In genomic region chr20:61387204-61387958, GRCh38 we compare ENCODE assay signal across 12 cellular contexts.
DNase-seq lines count a peak whose midpoint lies in the region; ATAC-seq and TF ChIP-seq lines count a peak whose summit lies in the region.
"Had no signal": no experiment of that assay in that cellular context is flagged by ENCODE, and none has a peak within 500 bp of the region (broad histone marks: within the 10 kb centered on the region; RNA-seq: fewer than 3 reads in every experiment).

No MANE protein-coding gene starts in this region.

- H3K36me3 Mint-ChIP-seq in activated CD8-positive, alpha-beta T cell treated with anti-CD3 and anti-CD28 coated beads for 36 hours (ENCODE audit: low read depth), result no peaks in the 10 kb centered on the region
- H3K36me3 Mint-ChIP-seq in activated CD8-positive, alpha-beta T cell treated with anti-CD3 and anti-CD28 coated beads, Interleukin-2, amount 10 ng/mL, durations not matched to agents 7 days and 5 days (ENCODE audit: low read depth), result no peaks in the 10 kb centered on the region

- POLR2A ChIA-PET in activated CD8-positive, alpha-beta T cell treated with anti-CD3 and anti-CD28 coated beads for 36 hours (lab: Charles Lee), result no interaction called here
- POLR2A ChIA-PET in activated CD8-positive, alpha-beta T cell treated with anti-CD3 and anti-CD28 coated beads, Interleukin-2, amount 10 ng/mL, durations not matched to agents 7 days and 5 days (lab: Charles Lee), result no interaction called here

- H3F3A ChIP-seq in smooth muscle cell (ENCODE audit: low read depth), result no peaks in the 10 kb centered on the region

- H3K4me3 Mint-ChIP-seq in activated CD8-positive, alpha-beta T cell treated with anti-CD3 and anti-CD28 coated beads for 36 hours, result no peak overlapping the region
- H3K4me3 Mint-ChIP-seq in activated CD8-positive, alpha-beta T cell treated with anti-CD3 and anti-CD28 coated beads, Interleukin-2, amount 10 ng/mL, durations not matched to agents 7 days and 5 days, result no peak overlapping the region
- H3K4me3 Mint-ChIP-seq: activated T-cell treated with anti-CD3 and anti-CD28 coated beads, Interleukin-2, amount 50 U/mL, for 4 hours; stimulated activated naive CD8-positive, alpha-beta T cell treated with anti-CD3 and anti-CD28 coated beads, Interleukin-15, Interleukin-2, amounts not matched to agents 100 ng/mL and 50 ng/mL, for 24 hours had no signal

- H3K36me3 ChIP-seq in smooth muscle cell (ENCODE audit: low read depth), result no peaks in the 10 kb centered on the region
- H3K36me3 ChIP-seq in colonic mucosa, result no peaks in the 10 kb centered on the region
- H3K36me3 ChIP-seq: gastrocnemius medialis had no signal

- H3K4me2 ChIP-seq in smooth muscle cell, result peak overlapping the region; percentile 74
- H3K4me2 ChIP-seq: PC-9 had no signal

- H3K9me3 Mint-ChIP-seq in activated CD8-positive, alpha-beta T cell treated with anti-CD3 and anti-CD28 coated beads for 36 hours, result peaks cover 3% of the 10 kb centered on the region
- peaks cover 3% of the 10 kb centered on the region for H3K9me3 Mint-ChIP-seq in activated CD8-positive, alpha-beta T cell treated with anti-CD3 and anti-CD28 coated beads, Interleukin-2, amount 10 ng/mL, durations not matched to agents 7 days and 5 days (ENCODE audit: insufficient read depth)

- H3K4me3 ChIP-seq in fibroblast of pulmonary artery (replicated peaks; ENCODE audit: low read depth, low read length) (no peak overlapping the region), smooth muscle cell (peak overlapping the region; percentile 21), colonic mucosa (no peak overlapping the region)
- H3K4me3 ChIP-seq: gastrocnemius medialis, PC-9 had no signal

- DNase-seq in activated CD8-positive, alpha-beta T cell treated with anti-CD3 and anti-CD28 coated beads for 36 hours, result peak; percentile 4
- no peak for DNase-seq in activated CD8-positive, alpha-beta T cell treated with anti-CD3 and anti-CD28 coated beads, Interleukin-2, amount 10 ng/mL, durations not matched to agents 7 days and 5 days
- DNase-seq in NCI-H748 (lab: John Stamatoyannopoulos, UW; ENCODE audit: unreplicated experiment) (peak; percentile 62), fibroblast of pulmonary artery (ENCODE audit: low read depth) (peak; percentile 5), smooth muscle cell (lab: John Stamatoyannopoulos, UW; ENCODE audit: unreplicated experiment) (peak; percentile 2), colonic mucosa (no peak), GM20000 (ENCODE audit: low spot score) (no peak), MV-4-11 (lab: John Stamatoyannopoulos, UW) (no peak)
- DNase-seq: activated T-cell treated with anti-CD3 and anti-CD28 coated beads, Interleukin-2, amount 50 U/mL, for 4 hours; gastrocnemius medialis; PC-9 had no signal

- no peaks in the 10 kb centered on the region for H3K4me1 ChIP-seq in smooth muscle cell (ENCODE audit: low read depth)
- no peaks in the 10 kb centered on the region for H3K4me1 ChIP-seq in colonic mucosa
- H3K4me1 ChIP-seq: gastrocnemius medialis had no signal

- no peaks in the 10 kb centered on the region for H3K79me2 ChIP-seq in smooth muscle cell (ENCODE audit: low read depth)

- H3K27me3 ChIP-seq in smooth muscle cell (ENCODE audit: low read depth) (no peaks in the 10 kb centered on the region), colonic mucosa (no peaks in the 10 kb centered on the region)

- H3K9ac ChIP-seq in smooth muscle cell (ENCODE audit: low read depth) (no peak overlapping the region), colonic mucosa (ENCODE audit: low read depth in 2 of 2, low read length in 2 of 2) (no peak overlapping the region)

- H3K4me1 Mint-ChIP-seq in activated CD8-positive, alpha-beta T cell treated with anti-CD3 and anti-CD28 coated beads for 36 hours (ENCODE audit: low read depth), result peaks cover 2% of the 10 kb centered on the region
- H3K4me1 Mint-ChIP-seq in activated CD8-positive, alpha-beta T cell treated with anti-CD3 and anti-CD28 coated beads, Interleukin-2, amount 10 ng/mL, durations not matched to agents 7 days and 5 days (ENCODE audit: low read depth), result no peaks in the 10 kb centered on the region

- ATAC-seq in activated CD8-positive, alpha-beta T cell treated with anti-CD3 and anti-CD28 coated beads for 36 hours, result no peak
- no peak for ATAC-seq in activated CD8-positive, alpha-beta T cell treated with anti-CD3 and anti-CD28 coated beads, Interleukin-2, amount 10 ng/mL, durations not matched to agents 7 days and 5 days
- ATAC-seq: activated T-cell treated with anti-CD3 and anti-CD28 coated beads, Interleukin-2, amount 50 U/mL, for 4 hours; gastrocnemius medialis had no signal

- WGBS in smooth muscle cell (ENCODE audit: low lambda C conversion rate), result 25% methylated on average over 13 of the region's 13 CpGs

- peaks cover 6% of the 10 kb centered on the region for H3K27me3 Mint-ChIP-seq in activated CD8-positive, alpha-beta T cell treated with anti-CD3 and anti-CD28 coated beads for 36 hours
- H3K27me3 Mint-ChIP-seq in activated CD8-positive, alpha-beta T cell treated with anti-CD3 and anti-CD28 coated beads, Interleukin-2, amount 10 ng/mL, durations not matched to agents 7 days and 5 days (ENCODE audit: low read depth), result no peaks in the 10 kb centered on the region

- CTCF ChIA-PET in activated CD8-positive, alpha-beta T cell treated with anti-CD3 and anti-CD28 coated beads for 36 hours (lab: Charles Lee), result interaction anchor here (1.5 kb wide), 1 partner anchor 9 kb away, joined by 3 read pairs; no protein-coding TSS in a partner anchor
- CTCF ChIA-PET in activated CD8-positive, alpha-beta T cell treated with anti-CD3 and anti-CD28 coated beads, Interleukin-2, amount 10 ng/mL, durations not matched to agents 7 days and 5 days (lab: Charles Lee), result no interaction called here

- H3K27ac ChIP-seq in smooth muscle cell (ENCODE audit: low read depth), result no peak overlapping the region
- no peak overlapping the region for H3K27ac ChIP-seq in colonic mucosa
- H3K27ac ChIP-seq: gastrocnemius medialis, PC-9 had no signal

- no peak overlapping the region for H3K27ac Mint-ChIP-seq in activated CD8-positive, alpha-beta T cell treated with anti-CD3 and anti-CD28 coated beads for 36 hours
- H3K27ac Mint-ChIP-seq in activated CD8-positive, alpha-beta T cell treated with anti-CD3 and anti-CD28 coated beads, Interleukin-2, amount 10 ng/mL, durations not matched to agents 7 days and 5 days, result no peak overlapping the region
- H3K27ac Mint-ChIP-seq: stimulated activated naive CD8-positive, alpha-beta T cell treated with anti-CD3 and anti-CD28 coated beads, Interleukin-15, Interleukin-2, amounts not matched to agents 100 ng/mL and 50 ng/mL, for 24 hours had no signal

- H4K20me1 ChIP-seq in smooth muscle cell (ENCODE audit: low read depth), result no peaks in the 10 kb centered on the region

- H2AFZ ChIP-seq in smooth muscle cell (ENCODE audit: low read depth), result peak overlapping the region; percentile 97
- H2AFZ ChIP-seq: PC-9 had no signal

- H3K9me3 ChIP-seq in smooth muscle cell (replicated peaks; ENCODE audit: low read depth), result no peaks in the 10 kb centered on the region
- no peaks in the 10 kb centered on the region for H3K9me3 ChIP-seq in colonic mucosa
- H3K9me3 ChIP-seq: gastrocnemius medialis had no signal

- intact Hi-C loops in activated CD8-positive, alpha-beta T cell treated with anti-CD3 and anti-CD28 coated beads for 36 hours (cut with micrococcal nuclease), result no loop called here
- intact Hi-C loops in colonic mucosa (cut with DNase I), result no loop called here

- TF ChIP-seq CTCF in activated CD8-positive, alpha-beta T cell treated with anti-CD3 and anti-CD28 coated beads for 36 hours (IDR thresholded peaks at IDR 0.05), result no peak
- no peak for TF ChIP-seq CTCF in fibroblast of pulmonary artery (IDR thresholded peaks at IDR 0.05; ENCODE audit: low read length, missing control alignments)
- TF ChIP-seq CTCF in smooth muscle cell (IDR thresholded peaks at IDR 0.05; ENCODE audit: borderline replicate concordance, insufficient read depth, poor library complexity, severe bottlenecking), result no peak
- no peak for TF ChIP-seq CTCF in colonic mucosa (IDR thresholded peaks at IDR 0.05)
- no peak for TF ChIP-seq CTCF in GM20000 (IDR thresholded peaks at IDR 0.05; ENCODE audit: extremely low read depth, missing control alignments)

Comparison
In these comparisons a context has a peak if more than half of its experiments do, and no peak if none do; other contexts are left out.
1. DNase-seq: peak in activated CD8-positive, alpha-beta T cell treated with anti-CD3 and anti-CD28 coated beads for 36 hours (single experiment), NCI-H748 (single experiment), fibroblast of pulmonary artery (single experiment) and smooth muscle cell (single experiment); none in activated CD8-positive, alpha-beta T cell treated with anti-CD3 and anti-CD28 coated beads, Interleukin-2, amount 10 ng/mL, durations not matched to agents 7 days and 5 days (single experiment), colonic mucosa (single experiment), GM20000 (single experiment) and MV-4-11 (single experiment).